ENCODE assay signal across 32 cellular contexts in the genomic region with DNA sequence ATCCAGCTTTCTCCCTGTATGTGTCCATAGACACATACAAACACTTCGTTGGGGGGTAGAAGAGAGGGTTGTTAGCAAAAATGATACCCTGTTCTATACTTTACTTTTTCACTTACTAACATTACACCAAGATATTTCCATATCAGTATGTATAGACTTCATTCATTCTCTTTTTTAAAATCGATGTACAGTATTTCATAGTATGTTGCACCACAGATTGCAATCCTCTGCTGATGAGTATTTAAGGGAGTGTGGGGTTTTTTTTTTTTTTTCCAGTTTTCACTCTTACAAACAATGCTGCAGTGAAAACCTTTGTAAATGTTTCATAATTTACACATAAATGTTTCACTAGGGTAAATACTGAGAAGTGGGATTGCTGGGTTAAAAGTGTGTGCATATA.
"Had no signal": no experiment of that assay in that cellular context is flagged by ENCODE, and none has a peak within 500 bp of the region (broad histone marks: within the 10 kb centered on the region; RNA-seq: fewer than 3 reads in every experiment).

No MANE protein-coding gene starts in this region.

- H3K9me3 Mint-ChIP-seq: activated B cell treated with CpG ODN at 0.5 μM for 24 hours; activated CD4-positive, alpha-beta memory T cell treated with anti-CD3 and anti-CD28 coated beads for 36 hours; activated CD8-positive, alpha-beta T cell treated with anti-CD3 and anti-CD28 coated beads for 36 hours; activated naive CD4-positive, alpha-beta T cell treated with anti-CD3 and anti-CD28 coated beads for 36 hours; activated T-helper 17 cell treated with anti-CD3 and anti-CD28 coated beads, Interleukin-2, amount 50 U/mL, for 72 hours; T-helper 2 cell treated with Interferon-gamma antibody and Interleukin-4, amounts not matched to agents 5 μg/mL and 100 μg/mL, for 36 hours had no signal

- H3K36me3 Mint-ChIP-seq: activated CD4-positive, alpha-beta memory T cell treated with anti-CD3 and anti-CD28 coated beads for 36 hours; activated naive CD8-positive, alpha-beta T cell treated with anti-CD3 and anti-CD28 coated beads for 36 hours had no signal

- H3K4me1 Mint-ChIP-seq: activated B cell treated with CpG ODN at 0.5 μM for 24 hours; activated T-helper 17 cell treated with anti-CD3 and anti-CD28 coated beads, Interleukin-2, amount 50 U/mL, for 72 hours had no signal

- H3K27ac Mint-ChIP-seq: activated B cell treated with CpG ODN at 0.5 μM for 24 hours; activated CD4-positive, alpha-beta memory T cell treated with anti-CD3 and anti-CD28 coated beads for 36 hours; activated CD4-positive, alpha-beta T cell treated with anti-CD3 and anti-CD28 coated beads, Interleukin-2, amount 10 ng/mL, durations not matched to agents 24 days and 14 days; activated CD8-positive, alpha-beta T cell treated with anti-CD3 and anti-CD28 coated beads for 36 hours; activated naive CD4-positive, alpha-beta T cell treated with anti-CD3 and anti-CD28 coated beads for 36 hours; activated naive CD4-positive, alpha-beta T cell treated with anti-CD3 and anti-CD28 coated beads, Interleukin-2, amount 50 U/mL, for 72 hours; activated naive CD8-positive, alpha-beta T cell treated with anti-CD3 and anti-CD28 coated beads for 36 hours; activated T-helper 1 cell treated with anti-CD3 and anti-CD28 coated beads, Interleukin-12 subunit alpha, Interleukin-12 subunit beta, Interleukin-2, Interleukin-4 antibody, amounts not matched to agents 30 ng/mL and 10 ng/mL and 1 ng/mL, durations not matched to agents 14 hours and 24 hours and 36 hours; activated T-helper 17 cell treated with anti-CD3 and anti-CD28 coated beads, Interleukin-2, amount 50 U/mL, for 72 hours; T-helper 1 cell treated with Interleukin-12 subunit alpha and Interleukin-12 subunit beta and Interleukin-4 antibody, amounts not matched to agents 30 μg/mL and 1 μg/mL, for 36 hours; T-helper 2 cell treated with Interferon-gamma antibody and Interleukin-4, amounts not matched to agents 5 μg/mL and 100 μg/mL, for 36 hours had no signal

- H3K27ac ChIP-seq: adrenal gland, body of pancreas, brain microvascular endothelial cell, breast epithelium, VCaP had no signal

- H3K36me3 ChIP-seq: adrenal gland, brain microvascular endothelial cell, breast epithelium had no signal

- H3K9me3 ChIP-seq: adrenal gland, body of pancreas, breast epithelium had no signal

- ATAC-seq: activated CD8-positive, alpha-beta T cell treated with anti-CD3 and anti-CD28 coated beads for 36 hours; activated naive CD4-positive, alpha-beta T cell treated with anti-CD3 and anti-CD28 coated beads, Interleukin-2, amount 50 U/mL, for 72 hours; activated T-cell treated with anti-CD3 and anti-CD28 coated beads, Interleukin-2, amount 50 U/mL, for 4 hours; activated T-helper 17 cell treated with anti-CD3 and anti-CD28 coated beads, Interleukin-2, amount 50 U/mL, for 72 hours; body of pancreas had no signal

- H3K4me3 ChIP-seq: adrenal gland, body of pancreas, breast epithelium had no signal

- H3K4me3 Mint-ChIP-seq: activated B cell treated with CpG ODN at 0.5 μM for 24 hours; activated CD4-positive, alpha-beta memory T cell treated with anti-CD3 and anti-CD28 coated beads for 36 hours; activated CD4-positive, alpha-beta T cell treated with anti-CD3 and anti-CD28 coated beads, Interleukin-2, amount 10 ng/mL, durations not matched to agents 24 days and 14 days; activated CD8-positive, alpha-beta T cell treated with anti-CD3 and anti-CD28 coated beads for 36 hours; activated naive CD4-positive, alpha-beta T cell treated with anti-CD3 and anti-CD28 coated beads for 36 hours; activated naive CD8-positive, alpha-beta T cell treated with anti-CD3 and anti-CD28 coated beads for 36 hours; activated T-cell treated with anti-CD3 and anti-CD28 coated beads, Interleukin-2, amount 50 U/mL, for 4 hours; activated T-helper 1 cell treated with anti-CD3 and anti-CD28 coated beads, Interleukin-12 subunit alpha, Interleukin-12 subunit beta, Interleukin-2, Interleukin-4 antibody, amounts not matched to agents 30 ng/mL and 10 ng/mL and 1 ng/mL, durations not matched to agents 14 hours and 24 hours and 36 hours; activated T-helper 17 cell treated with anti-CD3 and anti-CD28 coated beads, Interleukin-2, amount 50 U/mL, for 72 hours; T-helper 1 cell treated with Interleukin-12 subunit alpha and Interleukin-12 subunit beta and Interleukin-4 antibody, amounts not matched to agents 30 μg/mL and 1 μg/mL, for 36 hours; T-helper 2 cell treated with Interferon-gamma antibody and Interleukin-4, amounts not matched to agents 5 μg/mL and 100 μg/mL, for 36 hours had no signal

- H3K27me3 ChIP-seq: adrenal gland, body of pancreas, brain microvascular endothelial cell, breast epithelium had no signal

- DNase-seq: activated B cell treated with CpG ODN at 0.5 μM for 24 hours; activated CD4-positive, alpha-beta memory T cell treated with anti-CD3 and anti-CD28 coated beads for 36 hours; activated CD4-positive, alpha-beta T cell treated with anti-CD3 and anti-CD28 coated beads, Interleukin-2, amount 50 U/mL, for 1 hour; activated CD4-positive, alpha-beta T cell treated with anti-CD3 and anti-CD28 coated beads, Interleukin-2, amount 50 U/mL, for 4 hours; activated CD4-positive, CD25-positive, alpha-beta regulatory T cell treated with anti-CD3 and anti-CD28 coated beads, Interleukin-2, amount 50 U/mL, for 72 hours; activated CD8-positive, alpha-beta memory T cell treated with anti-CD3 and anti-CD28 coated beads, Interleukin-2, amount 50 U/mL, for 4 hours; activated CD8-positive, alpha-beta T cell treated with anti-CD3 and anti-CD28 coated beads for 36 hours; activated effector memory CD4-positive, alpha-beta T cell treated with anti-CD3 and anti-CD28 coated beads, Interleukin-2, amount 50 U/mL, for 16 hours; activated gamma-delta T cell treated with Interleukin-2 at 50 U/mL for 16 hours; activated naive CD4-positive, alpha-beta T cell; activated naive CD4-positive, alpha-beta T cell treated with anti-CD3 and anti-CD28 coated beads for 36 hours; activated naive CD4-positive, alpha-beta T cell treated with anti-CD3 and anti-CD28 coated beads, Interleukin-2, amount 50 U/mL, for 16 hours; activated naive CD8-positive, alpha-beta T cell treated with anti-CD3 and anti-CD28 coated beads for 36 hours; activated T-cell treated with anti-CD3 and anti-CD28 coated beads for 4 hours; activated T-cell treated with anti-CD3 and anti-CD28 coated beads, Interleukin-2, amount 50 U/mL, for 1 hour; activated T-cell treated with anti-CD3 and anti-CD28 coated beads, Interleukin-2, amount 50 U/mL, for 4 hours; adrenal gland; amniotic stem cell; aorta; body of pancreas; brain microvascular endothelial cell; central memory CD4-positive, alpha-beta T cell; T-helper 1 cell; T-helper 9 cell had no signal

- H3K4me1 ChIP-seq: adrenal gland, body of pancreas, breast epithelium had no signal
